Comparison of ENCODE assay signal across 7 cellular contexts in the genomic region with DNA sequence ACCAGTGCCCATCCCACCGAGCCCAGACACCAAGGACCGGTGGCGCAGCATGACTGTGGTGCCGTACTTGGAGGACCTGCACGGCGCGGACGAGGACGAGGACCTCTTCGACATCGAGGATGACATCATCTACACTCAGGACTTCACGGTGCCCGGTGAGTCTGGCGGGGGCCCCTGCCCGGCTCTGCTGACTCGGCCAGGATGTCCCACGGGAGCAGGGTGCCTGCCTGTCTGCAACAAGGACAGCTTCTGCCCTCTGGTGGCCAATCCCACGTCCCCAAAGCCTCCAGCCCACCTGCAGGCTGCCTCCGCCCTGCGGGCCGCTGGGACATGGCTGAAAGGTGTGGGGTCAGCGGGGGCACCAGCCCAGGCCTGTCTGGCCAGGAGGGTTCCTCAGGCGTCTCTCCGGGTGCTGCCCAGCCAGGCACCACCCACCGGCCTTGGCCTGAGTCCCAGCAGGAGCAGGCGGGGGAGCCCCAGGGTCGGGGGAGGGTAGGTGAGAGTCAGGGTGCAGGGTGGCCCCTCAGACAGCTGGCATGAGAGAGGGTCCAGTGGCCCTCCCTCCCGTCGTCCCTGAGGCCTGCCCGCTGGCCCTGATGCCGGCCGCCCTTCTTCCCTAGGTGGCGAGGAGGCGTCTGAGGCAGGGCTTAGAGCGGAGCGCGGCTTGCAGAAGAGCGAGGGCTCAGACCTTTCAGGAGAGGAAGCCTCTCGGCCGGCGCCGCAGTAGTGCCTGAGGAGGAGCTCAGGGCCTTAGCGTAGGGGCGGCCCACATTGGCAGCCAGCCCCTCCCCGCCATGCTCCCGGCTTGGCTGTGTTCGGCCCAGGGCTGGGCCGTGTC.
DNase-seq lines count a peak whose midpoint lies in the region; TF ChIP-seq lines count a peak whose summit lies in the region.

No MANE protein-coding gene starts in this region.

- TF ChIP-seq RAD21 in Ishikawa (IDR thresholded peaks at IDR 0.05; ENCODE audit: low read depth) = peak; percentile 35; the same call in 1 of the 2 replicates

- no peaks in the 10 kb centered on the region for H3K9me3 Mint-ChIP-seq in nephron progenitor cell

- DNase-seq in ELR (ENCODE audit: low read depth) (peak; percentile 71), cardiac fibroblast (ENCODE audit: low read depth in 2 of 2) (peak; percentile 51 to 60), nephron progenitor cell (peak; percentile 61), foreskin melanocyte (no peak), COLO829 (ENCODE audit: low spot score) (no peak), NK-92 (lab: John Stamatoyannopoulos, UW; ENCODE audit: unreplicated experiment) (no peak)

- peaks cover 2% of the 10 kb centered on the region for H3K4me1 Mint-ChIP-seq in nephron progenitor cell

- peak; percentile 53 for TF ChIP-seq CTCF in cardiac fibroblast (IDR thresholded peaks at IDR 0.05; ENCODE audit: low read depth, low read length)
- TF ChIP-seq CTCF in nephron progenitor cell (IDR thresholded peaks at IDR 0.05) = peak; percentile 44

- peaks cover 4% of the 10 kb centered on the region for H3K36me3 Mint-ChIP-seq in nephron progenitor cell (ENCODE audit: low read depth)

- no peak overlapping the region for H3K27ac Mint-ChIP-seq in nephron progenitor cell

- TF ChIP-seq EP300 in Ishikawa (IDR thresholded peaks at IDR 0.05; ENCODE audit: borderline replicate concordance) = no peak

- no peak overlapping the region for H3K4me3 Mint-ChIP-seq in nephron progenitor cell

- no peaks in the 10 kb centered on the region for H3K27me3 Mint-ChIP-seq in nephron progenitor cell (ENCODE audit: low read depth, poor library complexity)

- H3K4me3 ChIP-seq in cardiac fibroblast (replicated peaks in 1 of 2; ENCODE audit: low read depth in 2 of 2, low read length in 2 of 2) = no peak overlapping the region

TF ChIP-seq in Ishikawa, 13 proteins besides CTCF, POLR2A, EP300 and RAD21:
- TF ChIP-seq YY1 (IDR thresholded peaks at IDR 0.05; ENCODE audit: low read depth) (no peak), TAF1 (IDR thresholded peaks at IDR 0.05; ENCODE audit: low read depth) (no peak), ZBTB7A (IDR thresholded peaks at IDR 0.05; ENCODE audit: low read depth) (no peak), CREB1 (IDR thresholded peaks at IDR 0.05; ENCODE audit: low read depth) (no peak), CEBPB (IDR thresholded peaks at IDR 0.05) (no peak), NFIC (IDR thresholded peaks at IDR 0.05) (no peak), FOXM1 (IDR thresholded peaks at IDR 0.05; ENCODE audit: borderline replicate concordance, low read depth) (no peak), REST (IDR thresholded peaks at IDR 0.05; ENCODE audit: low read depth) (no peak), TEAD4 (IDR thresholded peaks at IDR 0.05) (no peak), TCF12 (IDR thresholded peaks at IDR 0.05; ENCODE audit: low read depth) (no peak), EGR1 (IDR thresholded peaks at IDR 0.05) (no peak)
- TF ChIP-seq, protein P1, sequence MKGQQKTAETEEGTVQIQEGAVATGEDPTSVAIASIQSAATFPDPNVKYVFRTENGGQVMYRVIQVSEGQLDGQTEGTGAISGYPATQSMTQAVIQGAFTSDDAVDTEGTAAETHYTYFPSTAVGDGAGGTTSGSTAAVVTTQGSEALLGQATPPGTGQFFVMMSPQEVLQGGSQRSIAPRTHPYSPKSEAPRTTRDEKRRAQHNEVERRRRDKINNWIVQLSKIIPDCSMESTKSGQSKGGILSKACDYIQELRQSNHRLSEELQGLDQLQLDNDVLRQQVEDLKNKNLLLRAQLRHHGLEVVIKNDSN (IDR thresholded peaks at IDR 0.05) = no peak
- TF ChIP-seq, protein P2, sequence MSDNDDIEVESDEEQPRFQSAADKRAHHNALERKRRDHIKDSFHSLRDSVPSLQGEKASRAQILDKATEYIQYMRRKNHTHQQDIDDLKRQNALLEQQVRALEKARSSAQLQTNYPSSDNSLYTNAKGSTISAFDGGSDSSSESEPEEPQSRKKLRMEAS (IDR thresholded peaks at IDR 0.05) = no peak

Comparison
In these comparisons a context has a peak if more than half of its experiments do, and no peak if none do; other contexts are left out.
1. DNase-seq: peak in ELR (single experiment), cardiac fibroblast (2 of 2) and nephron progenitor cell (single experiment); none in foreskin melanocyte (single experiment), COLO829 (single experiment) and NK-92 (single experiment).